In the genomic region with DNA sequence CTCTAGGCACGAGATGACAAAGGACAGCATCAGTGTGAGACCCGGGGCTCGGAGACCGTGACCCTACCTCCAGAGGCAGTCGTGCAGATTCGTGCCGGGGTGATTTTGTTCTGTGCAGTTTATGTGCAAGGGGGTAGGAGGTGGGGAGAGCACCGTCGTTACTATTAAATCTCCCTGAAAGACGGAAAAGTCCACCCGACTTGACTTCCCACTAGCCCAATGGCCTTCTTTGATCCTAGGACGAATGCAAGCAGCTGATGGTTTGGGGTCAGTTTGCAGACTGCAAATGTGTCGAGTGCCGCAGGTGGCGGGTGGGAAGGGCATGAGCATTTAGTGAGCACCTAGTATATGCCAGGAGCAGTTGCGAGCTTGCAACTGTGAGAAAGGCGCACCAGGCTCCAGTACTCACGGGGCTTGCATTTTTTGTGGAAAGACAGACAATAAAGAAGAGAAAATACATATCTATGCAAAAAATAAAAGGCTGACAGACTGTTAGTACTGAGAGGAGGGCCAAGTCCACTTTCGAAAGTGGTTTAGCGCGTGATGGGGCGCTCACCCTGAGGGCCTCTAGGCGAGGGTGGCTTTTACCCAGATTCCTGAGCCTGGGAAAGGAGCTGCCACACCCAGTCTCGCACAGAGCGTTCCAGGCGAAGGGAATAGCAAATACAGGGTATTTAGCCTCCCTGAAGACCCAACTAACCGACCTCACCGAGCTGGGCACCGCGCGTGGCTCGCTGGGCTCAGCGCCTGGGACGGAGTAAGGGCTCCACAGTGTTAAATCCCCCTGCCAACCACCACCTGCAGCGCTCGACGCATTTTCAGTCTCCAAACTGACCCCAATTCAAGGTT, we compare ENCODE assay signal across 8 cellular contexts. TPM values are rescaled to one million over a fixed set of nuclear protein-coding genes. Genes with fewer than 3 reads are reported as not detected.
DNase-seq lines count a peak whose midpoint lies in the region; ATAC-seq, FAIRE-seq and TF ChIP-seq lines count a peak whose summit lies in the region.

No MANE protein-coding gene starts in this region.

- 49% methylated on average over 37 of the region's 37 CpGs for WGBS in A549 (ENCODE audit: missing lambda C conversion rate)

- TF ChIP-seq POLR2A in A549 (IDR thresholded peaks at IDR 0.05; ENCODE audit: low read length) = no peak

- peaks cover 41% of the 10 kb centered on the region for H3K79me2 ChIP-seq in SU-DHL-6 (ENCODE audit: insufficient read depth, low read length)

- TF ChIP-seq EP300 in A549 (IDR thresholded peaks at IDR 0.05) = no peak

- H3K9ac ChIP-seq in SU-DHL-6 (ENCODE audit: low read length) (peak overlapping the region; percentile 84), subcutaneous abdominal adipose tissue (ENCODE audit: low read length in 5 of 5) (peak overlapping the region; percentile 13 to 91 (median 76))

- peaks cover 15% of the 10 kb centered on the region; the same call in 2 of the 3 replicates for H3K4me1 ChIP-seq in A549
- H3K4me1 ChIP-seq in subcutaneous abdominal adipose tissue (ENCODE audit: control insufficient read depth in 5 of 5, insufficient read depth in 5 of 5, low read length in 5 of 5) = peaks cover 0 to 43% (median 31%) of the 10 kb centered on the region in 5 donors

- no peak for TF ChIP-seq CTCF in A549 (IDR thresholded peaks at IDR 0.05)
- no peak for TF ChIP-seq CTCF in SU-DHL-6 (IDR thresholded peaks at IDR 0.05; ENCODE audit: insufficient read depth, low read length, poor library complexity, severe bottlenecking)
- no peak for TF ChIP-seq CTCF in coronary artery (IDR thresholded peaks at IDR 0.05)

- peak overlapping the region; percentile 83 for H3K4me2 ChIP-seq in A549
- H3K4me2 ChIP-seq in SU-DHL-6 (ENCODE audit: low read depth, low read length, poor library complexity, severe bottlenecking) = peak overlapping the region; percentile 62

- H3K4me3 ChIP-seq in A549 (peak overlapping the region; percentile 75), SU-DHL-6 (ENCODE audit: insufficient read depth, low read length, poor library complexity, severe bottlenecking) (peak overlapping the region; percentile 79), coronary artery (peak overlapping the region; percentile 82), subcutaneous abdominal adipose tissue (ENCODE audit: low read depth in 1 of 5, low read length in 5 of 5) (peak overlapping the region; percentile 88 to 98 (median 94))

- ATAC-seq in A549 (peak; percentile 2 to 6; a peak in 5 of 6 replicates), GM18520 (IDR thresholded peaks at IDR 0.05; ENCODE audit: unreplicated experiment) (peak; percentile 2), HG03095 (IDR thresholded peaks at IDR 0.05; ENCODE audit: unreplicated experiment) (peak; percentile 15)

- H3K9me2 ChIP-seq in SU-DHL-6 (replicated peaks; ENCODE audit: insufficient read depth, low read length) = no peaks in the 10 kb centered on the region

- H3K27me3 ChIP-seq in SU-DHL-6 (ENCODE audit: low read length) (no peaks in the 10 kb centered on the region), subcutaneous abdominal adipose tissue (ENCODE audit: control insufficient read depth in 5 of 5, insufficient read depth in 4 of 5, low read length in 5 of 5) (peaks cover 0 to 4% (median 0%) of the 10 kb centered on the region in 5 donors)

- FAIRE-seq in A549 (lab: Jason Lieb, UNC) = no peak

- peak; percentile 34 to 38 for DNase-seq in A549 (ENCODE audit: low read depth in 1 of 2, low spot score in 1 of 2)
- DNase-seq in coronary artery (ENCODE audit: low spot score) = no peak
- DNase-seq in lung microvascular endothelial cell (ENCODE audit: low read depth in 2 of 2) = peak; percentile 47 to 60
- DNase-seq in NCI-H2081 treated with DMSO at 0.1 percent for 48 hours (lab: John Stamatoyannopoulos, UW) = no peak

- no peak for TF ChIP-seq RAD21 in A549 (conservative IDR thresholded peaks at IDR 0.05 in 1 of 2, IDR thresholded peaks at IDR 0.05 in 1 of 2)

- peak overlapping the region; percentile 81 to 90 for H3K27ac ChIP-seq in A549
- peak overlapping the region; percentile 61 for H3K27ac ChIP-seq in SU-DHL-6 (ENCODE audit: low read depth, low read length)
- peak overlapping the region; percentile 82 to 88 for H3K27ac ChIP-seq in coronary artery
- H3K27ac ChIP-seq in subcutaneous abdominal adipose tissue (ENCODE audit: low read depth, low read length) = peak overlapping the region; percentile 61

- peak overlapping the region; percentile 73 for H2AFZ ChIP-seq in SU-DHL-6 (ENCODE audit: low read depth, low read length, severe bottlenecking)

- H3F3A ChIP-seq in SU-DHL-6 (ENCODE audit: insufficient read depth) = peaks cover 12% of the 10 kb centered on the region; the same call in 1 of the 2 replicates

- H3K9me3 ChIP-seq in A549 (no peaks in the 10 kb centered on the region), SU-DHL-6 (ENCODE audit: insufficient read depth, low read length) (no peaks in the 10 kb centered on the region), subcutaneous abdominal adipose tissue (ENCODE audit: control insufficient read depth in 5 of 5, low read length in 5 of 5) (no peaks in the 10 kb centered on the region)

- POLR2A ChIA-PET in A549 (lab: Yijun Ruan, JAX) = interaction anchor here (1.1 to 2.2 kb wide), 3 partner anchors 16 to 160 kb away, joined by 3 to 32 read pairs (median 3); no protein-coding TSS in a partner anchor

- H4K20me1 ChIP-seq in SU-DHL-6 (ENCODE audit: low read depth, low read length) = peaks cover 25% of the 10 kb centered on the region; the same call in 1 of the 2 replicates

- H3K36me3 ChIP-seq in SU-DHL-6 (ENCODE audit: low read length) (no peaks in the 10 kb centered on the region), subcutaneous abdominal adipose tissue (ENCODE audit: control insufficient read depth in 5 of 5, insufficient read depth in 5 of 5, low read length in 5 of 5) (no peaks in the 10 kb centered on the region)

- CTCF ChIA-PET in A549 (lab: Yijun Ruan, JAX) = interaction anchor here (0.5 to 7.3 kb wide), 19 partner anchors 9 to 169 kb away, joined by 3 to 76 read pairs (median 9); no protein-coding TSS in a partner anchor

TF ChIP-seq in A549, 52 proteins besides CTCF, POLR2A, EP300 and RAD21:
- no peak for TF ChIP-seq POLR2AphosphoS2 (conservative IDR thresholded peaks at IDR 0.05; ENCODE audit: low read length)
- no peak for TF ChIP-seq MYC (IDR thresholded peaks at IDR 0.05; ENCODE audit: borderline replicate concordance, low read length)
- TF ChIP-seq ZNF302 (CRISPR knock-in tag; IDR thresholded peaks at IDR 0.05) = no peak
- TF ChIP-seq ZFP36 (IDR thresholded peaks at IDR 0.05; ENCODE audit: borderline replicate concordance, partially characterized antibody) = no peak
- TF ChIP-seq HDAC2 (IDR thresholded peaks at IDR 0.05) = no peak
- no peak for TF ChIP-seq FOSB (CRISPR knock-in tag; IDR thresholded peaks at IDR 0.05)
- TF ChIP-seq, protein P1, sequence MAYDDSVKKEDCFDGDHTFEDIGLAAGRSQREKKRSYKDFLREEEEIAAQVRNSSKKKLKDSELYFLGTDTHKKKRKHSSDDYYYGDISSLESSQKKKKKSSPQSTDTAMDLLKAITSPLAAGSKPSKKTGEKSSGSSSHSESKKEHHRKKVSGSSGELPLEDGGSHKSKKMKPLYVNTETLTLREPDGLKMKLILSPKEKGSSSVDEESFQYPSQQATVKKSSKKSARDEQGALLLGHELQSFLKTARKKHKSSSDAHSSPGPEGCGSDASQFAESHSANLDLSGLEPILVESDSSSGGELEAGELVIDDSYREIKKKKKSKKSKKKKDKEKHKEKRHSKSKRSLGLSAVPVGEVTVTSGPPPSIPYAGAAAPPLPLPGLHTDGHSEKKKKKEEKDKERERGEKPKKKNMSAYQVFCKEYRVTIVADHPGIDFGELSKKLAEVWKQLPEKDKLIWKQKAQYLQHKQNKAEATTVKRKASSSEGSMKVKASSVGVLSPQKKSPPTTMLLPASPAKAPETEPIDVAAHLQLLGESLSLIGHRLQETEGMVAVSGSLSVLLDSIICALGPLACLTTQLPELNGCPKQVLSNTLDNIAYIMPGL (CRISPR knock-in tag; IDR thresholded peaks at IDR 0.05; ENCODE audit: borderline replicate concordance) = no peak
- TF ChIP-seq, protein P2, sequence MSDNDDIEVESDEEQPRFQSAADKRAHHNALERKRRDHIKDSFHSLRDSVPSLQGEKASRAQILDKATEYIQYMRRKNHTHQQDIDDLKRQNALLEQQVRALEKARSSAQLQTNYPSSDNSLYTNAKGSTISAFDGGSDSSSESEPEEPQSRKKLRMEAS (IDR thresholded peaks at IDR 0.05) = no peak
- TF ChIP-seq MAFK (IDR thresholded peaks at IDR 0.05; ENCODE audit: partially characterized antibody) = no peak
- no peak for TF ChIP-seq HOXB5 (CRISPR knock-in tag; IDR thresholded peaks at IDR 0.05)
- no peak for TF ChIP-seq BHLHE40 (IDR thresholded peaks at IDR 0.05; ENCODE audit: low read depth, low read length)
- TF ChIP-seq, protein P3, sequence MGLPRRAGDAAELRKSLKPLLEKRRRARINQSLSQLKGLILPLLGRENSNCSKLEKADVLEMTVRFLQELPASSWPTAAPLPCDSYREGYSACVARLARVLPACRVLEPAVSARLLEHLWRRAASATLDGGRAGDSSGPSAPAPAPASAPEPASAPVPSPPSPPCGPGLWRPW (IDR thresholded peaks at IDR 0.05) = no peak
- TF ChIP-seq RCOR1 (IDR thresholded peaks at IDR 0.05; ENCODE audit: low read depth, low read length) = no peak
- TF ChIP-seq JUN (IDR thresholded peaks at IDR 0.05) = no peak; a peak in 1 of 5 replicates
- TF ChIP-seq PHF8 (IDR thresholded peaks at IDR 0.05; ENCODE audit: borderline replicate concordance, low read depth) = no peak
- no peak for TF ChIP-seq KDM5A (IDR thresholded peaks at IDR 0.05)

RNA-seq across cellular contexts. Expression of a gene that starts 0.9 kb away (rescaled TPM):
- polyA plus RNA-seq in A549 (2011; rRNA removed) (17.4 and 17.8 TPM in 2 replicates), A549 (2017; fragmentation: RNase III; extraction: RNeasy Plus Mini Kit Qiagen cat#74134 plus additional on column Dnase treatment) (10.9 to 13.0 TPM (median 13.0 TPM) in 3 replicates)
- polyA plus RNA-seq in A549 (2012; cell fraction: cytosol; rRNA removed) = 4.5 and 5.1 TPM in 2 replicates
- polyA plus RNA-seq in A549 (2012; cell fraction: nucleus; rRNA removed) = 13.1 and 14.7 TPM in 2 replicates
- 11.0 and 14.4 TPM in 2 replicates for polyA minus RNA-seq in A549 (2011; rRNA and poly(A)+ RNA removed)
- total RNA-seq in lung microvascular endothelial cell = 14.1 and 16.3 TPM in 2 replicates

Comparison
In these comparisons a context has a peak if more than half of its experiments do, and no peak if none do; other contexts are left out.
1. DNase-seq: peak in A549 (2 of 2) and lung microvascular endothelial cell (2 of 2); none in coronary artery (single experiment) and NCI-H2081 treated with DMSO at 0.1 percent for 48 hours (single experiment).
2. Peak in every context shown above with its lines, with median percentiles within 50 percentile points of each other: ATAC-seq, H3K27ac ChIP-seq and H3K4me3 ChIP-seq.